In genomic region chr20:32941155-32941885, GRCh38 we compare ENCODE assay signal across 23 cellular contexts.
"Had no signal": no experiment of that assay in that cellular context is flagged by ENCODE, and none has a peak within 500 bp of the region (broad histone marks: within the 10 kb centered on the region; RNA-seq: fewer than 3 reads in every experiment).

No MANE protein-coding gene starts in this region.

- H3K4me1 ChIP-seq: colonic mucosa, heart right ventricle, left lung, spleen, testis, upper lobe of right lung had no signal

- H3K27me3 Mint-ChIP-seq: activated CD8-positive, alpha-beta T cell treated with anti-CD3 and anti-CD28 coated beads for 36 hours; activated T-helper 17 cell treated with anti-CD3 and anti-CD28 coated beads, Interleukin-2, amount 50 U/mL, for 72 hours had no signal

- H3K4me1 Mint-ChIP-seq: mesothelial cell of epicardium; nephron progenitor cell; stimulated activated memory B cell treated with anti-CD40 and anti-IgM and Interleukin-4, amounts not matched to agents 10 μg/mL and 1 μg/mL and 100 μg/mL, for 72 hours had no signal

- H3K4me3 Mint-ChIP-seq: activated CD8-positive, alpha-beta T cell treated with anti-CD3 and anti-CD28 coated beads for 36 hours; activated naive CD8-positive, alpha-beta T cell treated with anti-CD3 and anti-CD28 coated beads, Interleukin-2, amount 10 ng/mL, durations not matched to agents 7 days and 5 days; activated T-helper 17 cell treated with anti-CD3 and anti-CD28 coated beads, Interleukin-2, amount 50 U/mL, for 72 hours; endodermal cell; mesothelial cell of epicardium; nephron progenitor cell; stimulated activated memory B cell treated with anti-CD40 and anti-IgM and Interleukin-4, amounts not matched to agents 10 μg/mL and 1 μg/mL and 100 μg/mL, for 72 hours had no signal

- H3K27me3 ChIP-seq: brain microvascular endothelial cell, colonic mucosa, spleen, testis, upper lobe of right lung had no signal

- H3K9me3 Mint-ChIP-seq: activated CD8-positive, alpha-beta T cell treated with anti-CD3 and anti-CD28 coated beads for 36 hours; activated T-helper 17 cell treated with anti-CD3 and anti-CD28 coated beads, Interleukin-2, amount 50 U/mL, for 72 hours had no signal

- H3K27ac ChIP-seq: brain microvascular endothelial cell, colonic mucosa, epithelial cell of prostate, heart right ventricle, left lung, spleen, testis, upper lobe of right lung had no signal

- H3K36me3 Mint-ChIP-seq: activated naive CD8-positive, alpha-beta T cell treated with anti-CD3 and anti-CD28 coated beads, Interleukin-2, amount 10 ng/mL, durations not matched to agents 7 days and 5 days had no signal

- H3K27ac Mint-ChIP-seq: activated CD8-positive, alpha-beta T cell treated with anti-CD3 and anti-CD28 coated beads for 36 hours; activated naive CD8-positive, alpha-beta T cell treated with anti-CD3 and anti-CD28 coated beads, Interleukin-2, amount 10 ng/mL, durations not matched to agents 7 days and 5 days; activated T-helper 17 cell treated with anti-CD3 and anti-CD28 coated beads, Interleukin-2, amount 50 U/mL, for 72 hours; endodermal cell; mesothelial cell of epicardium; nephron progenitor cell; stimulated activated memory B cell treated with anti-CD40 and anti-IgM and Interleukin-4, amounts not matched to agents 10 μg/mL and 1 μg/mL and 100 μg/mL, for 72 hours had no signal

- DNase-seq: activated CD4-positive, alpha-beta T cell treated with anti-CD3 and anti-CD28 coated beads for 48 hours; activated CD4-positive, CD25-positive, alpha-beta regulatory T cell; activated CD8-positive, alpha-beta T cell treated with anti-CD3 and anti-CD28 coated beads for 36 hours; activated naive CD4-positive, alpha-beta T cell treated with Interleukin-2 at 50 U/mL for 16 hours; activated naive CD8-positive, alpha-beta T cell treated with anti-CD3 and anti-CD28 coated beads, Interleukin-2, amount 10 ng/mL, durations not matched to agents 7 days and 5 days; activated T-cell treated with anti-CD3 and anti-CD28 coated beads, Interleukin-2, amount 50 U/mL, for 1 hour; aorta; brain microvascular endothelial cell; central memory CD4-positive, alpha-beta T cell; colonic mucosa; endodermal cell; heart right ventricle; left lung; nephron progenitor cell; nucleus accumbens; spleen; stimulated activated CD4-positive, alpha-beta T cell treated with anti-CD3 and anti-CD28 coated beads, Interleukin-4, amount 100 ng/mL, for 4 hours; testis; upper lobe of right lung had no signal

- H3K36me3 ChIP-seq: brain microvascular endothelial cell, colonic mucosa, heart right ventricle, left lung, spleen, upper lobe of right lung had no signal

- H3K4me3 ChIP-seq: colonic mucosa, heart right ventricle, left lung, spleen, testis, upper lobe of right lung had no signal

- H3K9me3 ChIP-seq: colonic mucosa, testis, upper lobe of right lung had no signal
